In the genomic region with DNA sequence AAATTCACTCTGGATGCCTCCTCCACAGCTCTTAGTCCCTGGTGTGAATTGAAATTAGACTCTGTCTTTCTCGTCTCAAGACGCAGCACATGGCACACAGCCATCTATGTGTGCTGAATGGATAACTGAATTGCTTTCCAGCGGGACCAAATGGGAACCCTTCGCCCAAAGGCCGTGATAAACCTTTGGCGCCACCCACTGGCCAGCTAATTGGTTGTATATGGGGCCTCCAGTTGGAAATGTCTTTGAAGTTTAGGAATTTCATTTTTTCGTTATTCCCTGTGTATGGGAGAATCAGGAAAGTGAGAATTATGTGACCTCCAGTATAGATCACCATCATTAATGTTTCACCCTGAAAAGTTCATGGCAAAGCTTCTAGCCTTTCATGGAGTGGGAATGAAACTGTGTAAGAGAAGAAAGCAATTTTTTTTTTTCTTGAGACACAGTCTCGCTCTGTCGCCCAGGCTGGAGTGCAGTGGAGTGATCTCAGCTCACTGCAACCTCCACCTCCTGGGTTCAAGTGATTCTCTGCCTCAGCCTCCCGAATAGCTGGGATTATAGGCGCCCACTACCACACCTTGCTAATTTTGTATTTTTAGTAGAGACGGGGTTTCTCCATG, we compare ENCODE assay signal across 2 cellular contexts.
A peak's percentile ranks its signal among the peaks of the same experiment; 100 is the strongest.
TF ChIP-seq lines count a peak whose summit lies in the region.

No MANE protein-coding gene starts in this region.

TF ChIP-seq in IMR-90, 13 proteins besides CTCF, POLR2A, EP300 and RAD21:
- TF ChIP-seq SMC3 (IDR thresholded peaks at IDR 0.05; ENCODE audit: low read depth, low read length): peak; percentile 74
- TF ChIP-seq MAFK (IDR thresholded peaks at IDR 0.05; ENCODE audit: low read depth, low read length): no peak
TF ChIP-seq in IMR-90: peak in this region for 1.

TF ChIP-seq in neural cell, 6 proteins besides CTCF, POLR2A, EP300 and RAD21:
- TF ChIP-seq SMC3 (conservative IDR thresholded peaks at IDR 0.05; ENCODE audit: poor library complexity) (peak; percentile 79), EZH2 (IDR thresholded peaks at IDR 0.05; ENCODE audit: borderline replicate concordance, insufficient read depth, low read length, poor library complexity, severe bottlenecking) (no peak)
